ENCODE assay signal across 7 cellular contexts in genomic region chr19:9322201-9322600, GRCh38. TPM values are rescaled to one million over a fixed set of nuclear protein-coding genes. Genes with fewer than 3 reads are reported as not detected.
DNase-seq lines count a peak whose midpoint lies in the region; ATAC-seq and TF ChIP-seq lines count a peak whose summit lies in the region.
"Not testable (repeated sequence)": the region's sequence is repeated elsewhere in the genome, so short reads cannot be mapped to it uniquely, and the experiment has no call there.

No MANE protein-coding gene starts in this region.

- not testable (repeated sequence) for H3K27ac ChIP-seq in CD8-positive, alpha-beta memory T cell (ENCODE audit: low read depth, low read length); naive thymus-derived CD4-positive, alpha-beta T cell (ENCODE audit: low read depth, low read length)

- H3K36me3 ChIP-seq in CD8-positive, alpha-beta memory T cell (ENCODE audit: insufficient read depth, low read length); naive thymus-derived CD4-positive, alpha-beta T cell (ENCODE audit: control insufficient read depth in 2 of 3, insufficient read depth in 3 of 3, low read length in 3 of 3): not testable (repeated sequence)

- not testable (repeated sequence) for DNase-seq in CD8-positive, alpha-beta memory T cell; T-cell; activated CD8-positive, alpha-beta T cell treated with anti-CD3 and anti-CD28 coated beads, Interleukin-2, amount 10 ng/mL, durations not matched to agents 7 days and 5 days; activated T-helper 2 cell treated with anti-CD3 and anti-CD28 coated beads, Interferon-gamma antibody, Interleukin-2, Interleukin-4, amounts not matched to agents 10 μg/mL and 5 μg/mL and 100 μg/mL, durations not matched to agents 14 hours and 24 hours and 36 hours (ENCODE audit: low spot score); effector memory CD8-positive, alpha-beta T cell; naive thymus-derived CD4-positive, alpha-beta T cell; neural crest cell (ENCODE audit: low read depth, low spot score)

- intact Hi-C loops in activated T-helper 2 cell treated with anti-CD3 and anti-CD28 coated beads, Interferon-gamma antibody, Interleukin-2, Interleukin-4, amounts not matched to agents 10 μg/mL and 5 μg/mL and 100 μg/mL, durations not matched to agents 14 hours and 24 hours and 36 hours (cut with micrococcal nuclease): not testable (repeated sequence)
- intact Hi-C loops in naive thymus-derived CD4-positive, alpha-beta T cell (cut with micrococcal nuclease): loop anchor here in 1 of 2 donors (5.0 kb wide), 2 partner anchors 260 to 490 kb away; partner anchors contain the start of genes MBD3L1, ZNF121 and ZNF558

- not testable (repeated sequence) for ATAC-seq in T-cell (replicated peaks in 1 of 4); activated CD8-positive, alpha-beta T cell treated with anti-CD3 and anti-CD28 coated beads, Interleukin-2, amount 10 ng/mL, durations not matched to agents 7 days and 5 days; effector memory CD8-positive, alpha-beta T cell (replicated peaks); naive thymus-derived CD4-positive, alpha-beta T cell

- not testable (repeated sequence) for H3K27me3 ChIP-seq in CD8-positive, alpha-beta memory T cell (ENCODE audit: insufficient read depth, low read length, poor library complexity, severe bottlenecking); naive thymus-derived CD4-positive, alpha-beta T cell (ENCODE audit: control insufficient read depth in 2 of 2, insufficient read depth in 2 of 2, low read length in 2 of 2)

- H3K27me3 Mint-ChIP-seq in CD8-positive, alpha-beta memory T cell; T-cell; activated CD8-positive, alpha-beta T cell treated with anti-CD3 and anti-CD28 coated beads, Interleukin-2, amount 10 ng/mL, durations not matched to agents 7 days and 5 days (ENCODE audit: low read depth); activated T-helper 2 cell treated with anti-CD3 and anti-CD28 coated beads, Interferon-gamma antibody, Interleukin-2, Interleukin-4, amounts not matched to agents 10 μg/mL and 5 μg/mL and 100 μg/mL, durations not matched to agents 14 hours and 24 hours and 36 hours (ENCODE audit: low read depth); effector memory CD8-positive, alpha-beta T cell; naive thymus-derived CD4-positive, alpha-beta T cell; neural crest cell (ENCODE audit: low read depth): not testable (repeated sequence)

- H3K36me3 Mint-ChIP-seq in CD8-positive, alpha-beta memory T cell: peaks cover 4 to 30% (median 20%) of the 10 kb centered on the region in 3 donors
- H3K36me3 Mint-ChIP-seq in T-cell (peaks cover 23% of the 10 kb centered on the region), neural crest cell (ENCODE audit: low read depth) (peaks cover 39% of the 10 kb centered on the region)
- peaks cover 37% of the 10 kb centered on the region for H3K36me3 Mint-ChIP-seq in activated CD8-positive, alpha-beta T cell treated with anti-CD3 and anti-CD28 coated beads, Interleukin-2, amount 10 ng/mL, durations not matched to agents 7 days and 5 days (ENCODE audit: low read depth)
- peaks cover 25% of the 10 kb centered on the region for H3K36me3 Mint-ChIP-seq in activated T-helper 2 cell treated with anti-CD3 and anti-CD28 coated beads, Interferon-gamma antibody, Interleukin-2, Interleukin-4, amounts not matched to agents 10 μg/mL and 5 μg/mL and 100 μg/mL, durations not matched to agents 14 hours and 24 hours and 36 hours (ENCODE audit: low read depth)
- H3K36me3 Mint-ChIP-seq in effector memory CD8-positive, alpha-beta T cell (ENCODE audit: insufficient read depth): peaks cover 21% of the 10 kb centered on the region
- H3K36me3 Mint-ChIP-seq in naive thymus-derived CD4-positive, alpha-beta T cell: peaks cover 7 to 37% (median 33%) of the 10 kb centered on the region in 5 donors

- peak overlapping the region in 1 of 8 donors; percentile 87 for H3K27ac Mint-ChIP-seq in CD8-positive, alpha-beta memory T cell
- H3K27ac Mint-ChIP-seq in T-cell; activated T-helper 2 cell treated with anti-CD3 and anti-CD28 coated beads, Interferon-gamma antibody, Interleukin-2, Interleukin-4, amounts not matched to agents 10 μg/mL and 5 μg/mL and 100 μg/mL, durations not matched to agents 14 hours and 24 hours and 36 hours; effector memory CD8-positive, alpha-beta T cell; neural crest cell (ENCODE audit: unreplicated experiment): not testable (repeated sequence)
- H3K27ac Mint-ChIP-seq in activated CD8-positive, alpha-beta T cell treated with anti-CD3 and anti-CD28 coated beads, Interleukin-2, amount 10 ng/mL, durations not matched to agents 7 days and 5 days: peak overlapping the region; percentile 34
- H3K27ac Mint-ChIP-seq in naive thymus-derived CD4-positive, alpha-beta T cell: peak overlapping the region in 3 of 9 donors; percentile 38 to 93 (median 67)

- TF ChIP-seq CTCF in neural crest cell (conservative IDR thresholded peaks at IDR 0.05): not testable (repeated sequence)

- peak overlapping the region in 6 of 7 donors; percentile 50 to 95 (median 86) for H3K4me3 Mint-ChIP-seq in CD8-positive, alpha-beta memory T cell
- peak overlapping the region; percentile 63 to 90 (median 84) for H3K4me3 Mint-ChIP-seq in T-cell
- not testable (repeated sequence) for H3K4me3 Mint-ChIP-seq in activated CD8-positive, alpha-beta T cell treated with anti-CD3 and anti-CD28 coated beads, Interleukin-2, amount 10 ng/mL, durations not matched to agents 7 days and 5 days
- H3K4me3 Mint-ChIP-seq in activated T-helper 2 cell treated with anti-CD3 and anti-CD28 coated beads, Interferon-gamma antibody, Interleukin-2, Interleukin-4, amounts not matched to agents 10 μg/mL and 5 μg/mL and 100 μg/mL, durations not matched to agents 14 hours and 24 hours and 36 hours (ENCODE audit: low read depth): peak overlapping the region; percentile 35
- peak overlapping the region; percentile 17 to 93 for H3K4me3 Mint-ChIP-seq in effector memory CD8-positive, alpha-beta T cell
- H3K4me3 Mint-ChIP-seq in naive thymus-derived CD4-positive, alpha-beta T cell: peak overlapping the region; percentile 6 to 99 (median 64)
- H3K4me3 Mint-ChIP-seq in neural crest cell: peak overlapping the region; percentile 75

- not testable (repeated sequence) for H3K4me3 ChIP-seq in CD8-positive, alpha-beta memory T cell (ENCODE audit: low read length); naive thymus-derived CD4-positive, alpha-beta T cell (ENCODE audit: low read length)

- peaks cover 25 to 38% (median 38%) of the 10 kb centered on the region in 3 donors for H3K4me1 Mint-ChIP-seq in CD8-positive, alpha-beta memory T cell
- H3K4me1 Mint-ChIP-seq in T-cell (peaks cover 25 to 31% (median 30%) of the 10 kb centered on the region in 3 donors), neural crest cell (peaks cover 14% of the 10 kb centered on the region)
- H3K4me1 Mint-ChIP-seq in activated CD8-positive, alpha-beta T cell treated with anti-CD3 and anti-CD28 coated beads, Interleukin-2, amount 10 ng/mL, durations not matched to agents 7 days and 5 days (ENCODE audit: low read depth): peaks cover 30% of the 10 kb centered on the region
- peaks cover 12% of the 10 kb centered on the region for H3K4me1 Mint-ChIP-seq in activated T-helper 2 cell treated with anti-CD3 and anti-CD28 coated beads, Interferon-gamma antibody, Interleukin-2, Interleukin-4, amounts not matched to agents 10 μg/mL and 5 μg/mL and 100 μg/mL, durations not matched to agents 14 hours and 24 hours and 36 hours (ENCODE audit: low read depth)
- H3K4me1 Mint-ChIP-seq in effector memory CD8-positive, alpha-beta T cell (ENCODE audit: low read depth in 2 of 2): peaks cover 9 to 19% of the 10 kb centered on the region in 2 donors
- H3K4me1 Mint-ChIP-seq in naive thymus-derived CD4-positive, alpha-beta T cell: peaks cover 6 to 39% (median 24%) of the 10 kb centered on the region in 7 donors

- peaks cover 0 to 33% (median 21%) of the 10 kb centered on the region in 5 donors for H3K9me3 Mint-ChIP-seq in CD8-positive, alpha-beta memory T cell
- H3K9me3 Mint-ChIP-seq in T-cell (peaks cover 0 to 24% (median 16%) of the 10 kb centered on the region in 3 donors), neural crest cell (peaks cover 25% of the 10 kb centered on the region)
- H3K9me3 Mint-ChIP-seq in activated CD8-positive, alpha-beta T cell treated with anti-CD3 and anti-CD28 coated beads, Interleukin-2, amount 10 ng/mL, durations not matched to agents 7 days and 5 days (ENCODE audit: insufficient read depth): peaks cover 29% of the 10 kb centered on the region
- peaks cover 50% of the 10 kb centered on the region for H3K9me3 Mint-ChIP-seq in activated T-helper 2 cell treated with anti-CD3 and anti-CD28 coated beads, Interferon-gamma antibody, Interleukin-2, Interleukin-4, amounts not matched to agents 10 μg/mL and 5 μg/mL and 100 μg/mL, durations not matched to agents 14 hours and 24 hours and 36 hours
- not testable (repeated sequence) for H3K9me3 Mint-ChIP-seq in effector memory CD8-positive, alpha-beta T cell
- H3K9me3 Mint-ChIP-seq in naive thymus-derived CD4-positive, alpha-beta T cell: peaks cover 0 to 78% (median 35%) of the 10 kb centered on the region in 11 donors

- H3K4me1 ChIP-seq in CD8-positive, alpha-beta memory T cell (ENCODE audit: insufficient read depth, low read length): peaks cover 12% of the 10 kb centered on the region
- H3K4me1 ChIP-seq in naive thymus-derived CD4-positive, alpha-beta T cell (ENCODE audit: control insufficient read depth in 2 of 2, insufficient read depth in 2 of 2, low read length in 2 of 2): peaks cover 0 to 10% of the 10 kb centered on the region in 2 donors

- POLR2A ChIA-PET in CD8-positive, alpha-beta memory T cell (lab: Charles Lee): interaction anchor here (1.9 kb wide), 1 partner anchor 12 kb away, joined by 14 read pairs; the partner anchor contains the start of gene ZNF699
- POLR2A ChIA-PET in T-cell (lab: Charles Lee): not testable (repeated sequence)
- POLR2A ChIA-PET in activated CD8-positive, alpha-beta T cell treated with anti-CD3 and anti-CD28 coated beads, Interleukin-2, amount 10 ng/mL, durations not matched to agents 7 days and 5 days (lab: Charles Lee): interaction anchor here (2.1 kb wide), 1 partner anchor 113 kb away, joined by 7 read pairs; the partner anchor contains the start of gene ZNF266
- POLR2A ChIA-PET in naive thymus-derived CD4-positive, alpha-beta T cell (lab: Charles Lee): interaction anchor here (2.2 to 2.3 kb wide), 2 partner anchors 12 to 15 kb away, joined by 7 to 35 read pairs; partner anchors contain the start of gene ZNF699

- CTCF ChIA-PET in CD8-positive, alpha-beta memory T cell (lab: Charles Lee); naive thymus-derived CD4-positive, alpha-beta T cell (lab: Charles Lee): not testable (repeated sequence)
- CTCF ChIA-PET in T-cell (lab: Charles Lee): interaction anchor here in 1 of 2 donors (0.6 kb wide), 1 partner anchor 636 kb away, joined by 3 read pairs; no protein-coding TSS in a partner anchor
- CTCF ChIA-PET in activated CD8-positive, alpha-beta T cell treated with anti-CD3 and anti-CD28 coated beads, Interleukin-2, amount 10 ng/mL, durations not matched to agents 7 days and 5 days (lab: Charles Lee): interaction anchor here (1.0 to 2.1 kb wide), 2 partner anchors 9 to 12 kb away, joined by 3 to 9 read pairs; no protein-coding TSS in a partner anchor

- peaks cover 10% of the 10 kb centered on the region for H3K9me3 ChIP-seq in CD8-positive, alpha-beta memory T cell (ENCODE audit: low read length)
- peaks cover 0 to 13% (median 0%) of the 10 kb centered on the region in 3 experiments for H3K9me3 ChIP-seq in naive thymus-derived CD4-positive, alpha-beta T cell (ENCODE audit: control insufficient read depth in 2 of 3, low read length in 3 of 3)

RNA-seq across cellular contexts. Expression of gene ZNF559, which starts 1.8 kb away (rescaled TPM):
- 10 to 100 TPM; 14.2 to 17.3 TPM for total RNA-seq in CD8-positive, alpha-beta memory T cell
- polyA plus RNA-seq in CD8-positive, alpha-beta memory T cell: 36.2 TPM
- total RNA-seq in T-cell (10 to 100 TPM; 14.5 to 41.1 (median 34.7) TPM), neural crest cell (24.0 and 26.5 TPM in 2 replicates)
- 10 to 100 TPM; 13.3 to 18.0 TPM for total RNA-seq in activated CD8-positive, alpha-beta T cell treated with anti-CD3 and anti-CD28 coated beads, Interleukin-2, amount 10 ng/mL, durations not matched to agents 7 days and 5 days
- 8.2 and 8.4 TPM in 2 replicates for total RNA-seq in activated T-helper 2 cell treated with anti-CD3 and anti-CD28 coated beads, Interferon-gamma antibody, Interleukin-2, Interleukin-4, amounts not matched to agents 10 μg/mL and 5 μg/mL and 100 μg/mL, durations not matched to agents 14 hours and 24 hours and 36 hours
- 10 to 100 TPM in 4 of 5 experiments, 1 to 10 TPM in 1; 9.1 to 58.2 (median 16.5) TPM for total RNA-seq in naive thymus-derived CD4-positive, alpha-beta T cell
- polyA plus RNA-seq in naive thymus-derived CD4-positive, alpha-beta T cell: 10 to 100 TPM; 52.2 to 56.2 TPM

RNA-seq across cellular contexts. Expression of gene ZNF699, which starts 12.6 kb away (rescaled TPM):
- total RNA-seq in CD8-positive, alpha-beta memory T cell: 1 to 10 TPM; 5.5 to 5.9 TPM
- 11.3 TPM for polyA plus RNA-seq in CD8-positive, alpha-beta memory T cell
- total RNA-seq in T-cell (10 to 100 TPM; 11.3 to 23.0 (median 17.9) TPM), neural crest cell (6.7 and 7.3 TPM in 2 replicates)
- 10 to 100 TPM in 1 of 2 experiments, 1 to 10 TPM in 1; 7.5 to 10.0 TPM for total RNA-seq in activated CD8-positive, alpha-beta T cell treated with anti-CD3 and anti-CD28 coated beads, Interleukin-2, amount 10 ng/mL, durations not matched to agents 7 days and 5 days
- total RNA-seq in activated T-helper 2 cell treated with anti-CD3 and anti-CD28 coated beads, Interferon-gamma antibody, Interleukin-2, Interleukin-4, amounts not matched to agents 10 μg/mL and 5 μg/mL and 100 μg/mL, durations not matched to agents 14 hours and 24 hours and 36 hours: 4.4 and 5.2 TPM in 2 replicates
- total RNA-seq in naive thymus-derived CD4-positive, alpha-beta T cell: 10 to 100 TPM in 4 of 5 experiments, 1 to 10 TPM in 1; 9.1 to 19.1 (median 15.5) TPM
- polyA plus RNA-seq in naive thymus-derived CD4-positive, alpha-beta T cell: 10 to 100 TPM in 1 of 2 donors, 1 to 10 TPM in 1; 9.8 to 28.5 TPM

RNA-seq across cellular contexts. Expression of gene ZNF177, which starts 40.6 kb away (rescaled TPM):
- total RNA-seq in CD8-positive, alpha-beta memory T cell: under 1 TPM; 0.13 to 0.72 TPM
- polyA plus RNA-seq in CD8-positive, alpha-beta memory T cell: 0.63 TPM
- total RNA-seq in T-cell (1 to 10 TPM in 4 of 5 donors, under 1 TPM in 1; 0.89 to 2.1 (median 1.0) TPM), neural crest cell (8.0 and 9.6 TPM in 2 replicates)
- under 1 TPM; 0.68 to 0.83 TPM for total RNA-seq in activated CD8-positive, alpha-beta T cell treated with anti-CD3 and anti-CD28 coated beads, Interleukin-2, amount 10 ng/mL, durations not matched to agents 7 days and 5 days
- total RNA-seq in activated T-helper 2 cell treated with anti-CD3 and anti-CD28 coated beads, Interferon-gamma antibody, Interleukin-2, Interleukin-4, amounts not matched to agents 10 μg/mL and 5 μg/mL and 100 μg/mL, durations not matched to agents 14 hours and 24 hours and 36 hours: 0.46 and 0.48 TPM in 2 replicates
- 1 to 10 TPM in 3 of 5 experiments, under 1 TPM in 2; 0.21 to 4.3 (median 1.1) TPM for total RNA-seq in naive thymus-derived CD4-positive, alpha-beta T cell
- polyA plus RNA-seq in naive thymus-derived CD4-positive, alpha-beta T cell: 1 to 10 TPM in 1 of 2 donors, under 1 TPM in 1; 0.73 to 1.2 TPM
